ENCODE assay signal across 8 cellular contexts in the genomic region with DNA sequence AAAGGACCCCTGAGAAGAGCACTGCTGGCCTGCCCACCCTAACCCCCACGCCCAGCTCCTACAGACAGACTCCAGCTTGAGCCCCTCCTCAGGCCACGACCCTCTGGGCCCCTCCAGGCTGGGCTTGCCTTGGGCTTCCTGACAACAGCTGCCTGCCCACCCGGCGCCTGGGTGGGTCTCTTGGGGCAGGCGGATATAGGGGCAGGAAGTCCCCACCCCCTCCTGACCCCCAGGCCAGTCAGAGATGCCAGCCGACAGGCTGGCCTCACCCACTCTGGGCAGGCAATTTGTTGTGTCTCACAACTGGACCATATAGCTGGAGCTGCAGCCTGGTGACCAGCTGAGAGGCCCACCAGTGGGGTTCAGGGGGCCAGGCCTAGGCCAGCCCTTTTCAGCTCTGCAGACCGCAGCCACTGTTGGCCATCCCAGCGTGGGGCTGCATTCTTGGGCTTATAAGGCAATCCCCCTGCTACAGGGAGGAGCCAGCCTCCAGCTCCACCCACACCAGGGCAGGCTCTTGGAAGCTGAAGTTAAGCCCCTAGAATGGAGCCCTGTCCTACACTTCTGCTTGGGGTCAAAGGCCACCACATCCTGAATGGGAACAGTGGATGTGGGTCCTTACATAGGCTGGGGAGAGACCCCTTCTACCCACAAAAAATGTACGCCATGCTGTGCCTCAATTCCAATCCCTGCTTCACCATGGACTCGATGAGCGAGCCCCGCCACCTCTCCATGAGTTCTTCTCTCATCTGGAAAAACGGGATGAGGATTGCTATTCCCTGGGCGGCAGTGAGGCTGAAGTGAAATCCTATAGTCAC. TPM values are rescaled to one million over a fixed set of nuclear protein-coding genes. Genes with fewer than 3 reads are reported as not detected.
DNase-seq lines count a peak whose midpoint lies in the region; ATAC-seq and TF ChIP-seq lines count a peak whose summit lies in the region.

No MANE protein-coding gene starts in this region.

- peak overlapping the region; percentile 100 for H3K27ac ChIP-seq in muscle layer of colon (ENCODE audit: low read depth, low read length)
- no peak overlapping the region for H3K27ac ChIP-seq in substantia nigra (ENCODE audit: low read depth, low read length, poor library complexity, severe bottlenecking)

- H3K4me1 Mint-ChIP-seq in effector memory CD8-positive, alpha-beta T cell (ENCODE audit: low read depth in 2 of 2), result peaks cover 22 to 25% of the 10 kb centered on the region in 2 donors

- peak overlapping the region; percentile 81 for H3K9ac ChIP-seq in muscle layer of colon (ENCODE audit: low read length)

- H3K36me3 Mint-ChIP-seq in effector memory CD8-positive, alpha-beta T cell (ENCODE audit: insufficient read depth), result peaks cover 3% of the 10 kb centered on the region

- DNase-seq in GM04503 (ENCODE audit: low read depth), result peak; percentile 46
- no peak for DNase-seq in effector memory CD8-positive, alpha-beta T cell
- no peak for DNase-seq in substantia nigra (lab: John Stamatoyannopoulos, UW)

- H3K4me3 Mint-ChIP-seq in effector memory CD8-positive, alpha-beta T cell, result peak overlapping the region; percentile 78 to 83

- no peak overlapping the region for H3K27ac Mint-ChIP-seq in effector memory CD8-positive, alpha-beta T cell

- H3K4me3 ChIP-seq in muscle layer of colon (ENCODE audit: low read depth in 1 of 2, low read length in 2 of 2), result peak overlapping the region; percentile 64 to 88

- peaks cover 49% of the 10 kb centered on the region for H3K4me1 ChIP-seq in muscle layer of colon (ENCODE audit: insufficient read depth, low read length)

- H3K27me3 Mint-ChIP-seq in effector memory CD8-positive, alpha-beta T cell, result no peaks in the 10 kb centered on the region

- peaks cover 31% of the 10 kb centered on the region for H3K36me3 ChIP-seq in muscle layer of colon (ENCODE audit: insufficient read depth, low read length)

- no peaks in the 10 kb centered on the region for H3K9me3 ChIP-seq in muscle layer of colon (ENCODE audit: low read length)

- no peaks in the 10 kb centered on the region for H3K27me3 ChIP-seq in muscle layer of colon (ENCODE audit: control insufficient read depth in 1 of 2, insufficient read depth in 2 of 2, low read length in 2 of 2)

- ATAC-seq in effector memory CD8-positive, alpha-beta T cell (replicated peaks), result no peak
- ATAC-seq in HG03025 (IDR thresholded peaks at IDR 0.05; ENCODE audit: low FRiP score, unreplicated experiment), result no peak
- no peak for ATAC-seq in HG03378 (IDR thresholded peaks at IDR 0.05; ENCODE audit: unreplicated experiment)
- ATAC-seq in HG03280 (IDR thresholded peaks at IDR 0.05; ENCODE audit: unreplicated experiment), result no peak

- no peaks in the 10 kb centered on the region for H3K9me3 Mint-ChIP-seq in effector memory CD8-positive, alpha-beta T cell

TF ChIP-seq in PFSK-1, 5 proteins besides CTCF, POLR2A, EP300 and RAD21:
- TF ChIP-seq SIN3A (IDR thresholded peaks at IDR 0.05; ENCODE audit: borderline replicate concordance, insufficient read depth, low read length), result no peak
- peak; percentile 32; the same call in 1 of the 2 replicates for TF ChIP-seq TAF1 (IDR thresholded peaks at IDR 0.05; ENCODE audit: borderline replicate concordance, insufficient read depth, low read length)

RNA-seq across cellular contexts. Expression of a gene that starts 2.0 kb away (rescaled TPM):
- 172 TPM for polyA plus RNA-seq in PFSK-1 (2012; ENCODE audit: insufficient read length, low read depth)

RNA-seq across cellular contexts. Expression of a gene that starts 14.2 kb away (rescaled TPM):
- 16.6 TPM for polyA plus RNA-seq in PFSK-1 (2012; ENCODE audit: insufficient read length, low read depth)

RNA-seq across cellular contexts. Expression of a gene that starts 21.3 kb away (rescaled TPM):
- polyA plus RNA-seq in PFSK-1 (2012; ENCODE audit: insufficient read length, low read depth), result 416 TPM

RNA-seq across cellular contexts. Expression of a gene that starts 22.0 kb away (rescaled TPM):
- polyA plus RNA-seq in PFSK-1 (2012; ENCODE audit: insufficient read length, low read depth), result 257 TPM

RNA-seq across cellular contexts. Expression of a gene that starts 48.8 kb away (rescaled TPM):
- polyA plus RNA-seq in PFSK-1 (2012; ENCODE audit: insufficient read length, low read depth), result 21.5 TPM
